ENCODE assay signal across 8 cellular contexts in the genomic region with DNA sequence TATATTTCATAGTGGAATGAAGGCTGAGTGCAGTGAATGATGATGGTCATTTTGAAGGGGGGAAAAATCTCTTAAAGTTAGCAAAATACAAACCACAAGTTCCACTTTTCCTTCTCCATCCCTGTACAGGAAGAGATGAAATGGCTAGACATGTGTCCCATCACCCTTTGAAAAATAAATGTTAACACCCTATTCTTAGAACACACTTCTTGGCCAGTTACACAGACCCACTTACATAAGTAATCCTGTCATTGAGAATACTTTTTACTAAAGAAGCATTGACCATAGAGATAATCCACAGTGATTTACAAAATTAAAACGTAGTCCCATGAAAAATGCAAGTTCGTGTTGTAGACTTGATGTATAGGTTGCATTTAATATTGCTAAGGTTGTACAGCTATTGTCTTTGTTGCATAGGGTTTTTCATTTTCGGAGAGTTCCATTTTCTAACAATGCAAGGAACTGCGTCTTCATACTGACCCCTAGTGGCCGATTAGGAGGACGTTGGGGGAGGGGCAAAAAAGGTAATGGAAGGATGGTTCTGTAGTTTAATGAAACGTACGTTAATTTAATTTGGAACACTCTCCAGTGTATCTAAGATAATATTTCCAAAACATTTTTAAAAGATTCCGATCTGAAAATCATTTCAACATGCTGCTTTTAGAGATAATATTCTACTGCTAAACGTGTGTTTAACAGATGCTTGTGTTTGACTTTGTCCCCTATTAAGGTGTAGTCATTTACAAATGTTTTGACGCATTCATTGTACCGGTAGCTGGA.
DNase-seq lines count a peak whose midpoint lies in the region; ATAC-seq, FAIRE-seq and TF ChIP-seq lines count a peak whose summit lies in the region.

No MANE protein-coding gene starts in this region.

- DNase-seq in D721Med (ENCODE audit: insufficient read length, low spot score), result no peak
- DNase-seq in HFF-Myc (ENCODE audit: extremely low read depth, low read depth), result peak; percentile 35
- peak; percentile 63 for DNase-seq in NCI-H2171 treated with DMSO at 0.1 percent for 48 hours (lab: John Stamatoyannopoulos, UW)
- DNase-seq in activated CD4-positive, CD25-positive, alpha-beta regulatory T cell (lab: John Stamatoyannopoulos, UW), result peak; percentile 11 to 37 (median 24)
- DNase-seq in central memory CD4-positive, alpha-beta T cell, result peak; percentile 71
- peak; percentile 56 for DNase-seq in stimulated activated CD4-positive, alpha-beta T cell treated with anti-CD3 and anti-CD28 coated beads, Interleukin-2, amount 100 ng/mL, for 4 hours (ENCODE audit: low read depth)

- H3K4me3 ChIP-seq in HFF-Myc (replicated peaks; ENCODE audit: low read depth, low read length), result no peak overlapping the region

- H3K27me3 ChIP-seq in layer of hippocampus (ENCODE audit: control insufficient read depth, insufficient read depth, low read length), result no peaks in the 10 kb centered on the region

- peak overlapping the region; percentile 0 for H3K27ac ChIP-seq in layer of hippocampus (ENCODE audit: low read depth, low read length)

- ATAC-seq in GM21360 (IDR thresholded peaks at IDR 0.05; ENCODE audit: unreplicated experiment), result no peak

- peak; percentile 94 for FAIRE-seq in D721Med (lab: Jason Lieb, UNC)

- peak; percentile 97 for TF ChIP-seq CTCF in D721Med (IDR thresholded peaks at IDR 0.05; ENCODE audit: insufficient read depth, missing control alignments)
- peak; percentile 84 for TF ChIP-seq CTCF in HFF-Myc (IDR thresholded peaks at IDR 0.05; ENCODE audit: low read depth, low read length, missing control alignments)
